In the genomic region with DNA sequence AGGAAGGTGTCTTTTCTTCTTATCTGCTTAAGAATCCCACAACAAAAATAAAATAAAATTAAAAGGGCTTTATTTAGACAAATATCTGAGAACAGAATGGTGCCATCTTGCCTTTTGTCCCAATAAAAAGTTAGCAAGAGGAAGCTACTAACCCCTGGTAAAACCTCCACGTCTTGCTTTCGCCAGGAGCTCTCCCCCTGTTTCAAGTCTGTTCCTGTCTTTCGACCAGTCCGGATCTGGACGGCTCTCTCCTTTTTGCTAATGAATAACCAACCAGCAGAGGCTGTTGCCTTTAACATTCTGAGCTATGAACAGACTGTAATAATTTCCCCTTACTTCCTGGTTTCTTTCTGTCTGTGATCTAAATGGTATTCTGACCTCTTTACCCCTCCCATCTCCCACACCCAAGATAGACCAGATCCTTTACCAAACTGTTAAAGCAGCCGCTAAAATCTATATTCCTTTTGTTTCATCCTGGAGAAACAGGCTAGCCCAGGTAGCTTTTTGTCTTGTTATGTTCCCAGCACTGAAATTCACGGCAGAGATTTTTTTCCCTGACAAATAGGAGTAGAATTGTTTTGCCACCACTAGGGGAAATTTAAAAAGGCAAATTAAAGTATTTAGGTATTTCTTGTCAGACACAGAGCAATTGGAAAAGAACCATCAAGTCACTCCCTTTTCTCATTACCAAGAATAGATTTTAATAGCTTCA, we compare ENCODE assay signal across 8 cellular contexts. TPM values are rescaled to one million over a fixed set of nuclear protein-coding genes. Genes with fewer than 3 reads are reported as not detected.
A peak's percentile ranks its signal among the peaks of the same experiment; 100 is the strongest.
DNase-seq lines count a peak whose midpoint lies in the region; ATAC-seq and TF ChIP-seq lines count a peak whose summit lies in the region.

A gene with protein sequence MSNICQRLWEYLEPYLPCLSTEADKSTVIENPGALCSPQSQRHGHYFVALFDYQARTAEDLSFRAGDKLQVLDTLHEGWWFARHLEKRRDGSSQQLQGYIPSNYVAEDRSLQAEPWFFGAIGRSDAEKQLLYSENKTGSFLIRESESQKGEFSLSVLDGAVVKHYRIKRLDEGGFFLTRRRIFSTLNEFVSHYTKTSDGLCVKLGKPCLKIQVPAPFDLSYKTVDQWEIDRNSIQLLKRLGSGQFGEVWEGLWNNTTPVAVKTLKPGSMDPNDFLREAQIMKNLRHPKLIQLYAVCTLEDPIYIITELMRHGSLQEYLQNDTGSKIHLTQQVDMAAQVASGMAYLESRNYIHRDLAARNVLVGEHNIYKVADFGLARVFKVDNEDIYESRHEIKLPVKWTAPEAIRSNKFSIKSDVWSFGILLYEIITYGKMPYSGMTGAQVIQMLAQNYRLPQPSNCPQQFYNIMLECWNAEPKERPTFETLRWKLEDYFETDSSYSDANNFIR (minus strand): TSS at position 320 of the 712 bp plus-strand sequence. CDS start 580 bp downstream, outside the sequence.

- H3K4me3 ChIP-seq in Panc1 (ENCODE audit: low read depth in 2 of 2, low read length in 2 of 2): peak within 1 kb of the TSS; percentile 24 to 71
- H3K4me3 ChIP-seq in spleen: peak within 1 kb of the TSS in 5 of 8 donors; percentile 15 to 53 (median 28)
- H3K4me3 ChIP-seq in thyroid gland (replicated peaks in 1 of 3): no peak within 1 kb of the TSS

- intact Hi-C loops in Panc1 (cut with micrococcal nuclease; ENCODE audit: unreplicated experiment): no loop called here
- intact Hi-C loops in spleen (cut with DNase I; ENCODE audit: low total_unique reads): no loop called here
- intact Hi-C loops in thyroid gland (cut with DNase I): no loop called here

- in situ Hi-C loops in Panc1 (cut with HindIII; ENCODE audit: low pct_unique_long_range_greater_than_20kb, low sequenced_read_pairs): no loop called here
- in situ Hi-C loops in GM13977 (cut with MboI; ENCODE audit: low pct_unique_long_range_greater_than_20kb, low sequenced_read_pairs, unreplicated experiment): no loop called here

- TF ChIP-seq CTCF in Panc1 (IDR thresholded peaks at IDR 0.05) (peak; percentile 37; the same call in 1 of the 2 replicates), spleen (IDR thresholded peaks at IDR 0.05 in 8 of 11, conservative IDR thresholded peaks at IDR 0.05 in 3 of 11) (peak in 1 of 11 experiments; percentile 14), GM13977 (IDR thresholded peaks at IDR 0.05; ENCODE audit: extremely low read depth, insufficient read depth, missing control alignments) (no peak), thyroid gland (IDR thresholded peaks at IDR 0.05) (peak in 2 of 6 experiments; percentile 21 to 25)

- H3K4me1 ChIP-seq in Panc1 (ENCODE audit: control insufficient read depth, insufficient read depth, low read length) (peaks cover 5% of the 10 kb centered on the region; the same call in 1 of the 2 replicates), spleen (no peaks in the 10 kb centered on the region), thyroid gland (peaks cover 8 to 10% of the 10 kb centered on the region in 2 donors)

- no peaks in the 10 kb centered on the region for H3K9me3 ChIP-seq in Panc1 (ENCODE audit: control insufficient read depth, insufficient read depth, low read depth, low read length)
- no peaks in the 10 kb centered on the region for H3K9me3 ChIP-seq in spleen
- no peaks in the 10 kb centered on the region for H3K9me3 ChIP-seq in thyroid gland

- POLR2A ChIA-PET in Panc1 (lab: Charles Lee): interaction anchor here (0.7 to 1.1 kb wide), 2 partner anchors 16 to 40 kb away, joined by 3 to 4 read pairs; a partner anchor contains a TSS

- no TSS peak for BruUV-seq in Panc1 (replicated peaks; lab: Mats Ljungman, UMichigan)

- CTCF ChIA-PET in Panc1 (lab: Charles Lee): interaction anchor here (0.7 to 1.4 kb wide), 5 partner anchors 36 to 50 kb away, joined by 3 to 7 read pairs (median 5); a partner anchor contains a TSS

- H3K27ac ChIP-seq in Panc1 (ENCODE audit: low read length): peak within 1 kb of the TSS; percentile 49
- H3K27ac ChIP-seq in spleen: peak within 1 kb of the TSS in 6 of 8 donors; percentile 35 to 74 (median 58)
- H3K27ac ChIP-seq in thyroid gland: peak within 1 kb of the TSS in 1 of 3 donors; percentile 5

- 63 to 84% (median 71%) methylated on average over 7 of the region's 7 CpGs for WGBS in spleen, 5 donors
- WGBS in thyroid gland, 2 donors: 60 to 80% methylated on average over 7 of the region's 7 CpGs

- DNase-seq in Panc1 (ENCODE audit: low read depth, low spot score): no peak
- DNase-seq in glomerular visceral epithelial cell (ENCODE audit: extremely low spot score): peak; percentile 90
- DNase-seq in spleen: no peak
- DNase-seq in erythroblast (lab: John Stamatoyannopoulos, UW): no peak
- no peak for DNase-seq in GM13977 (ENCODE audit: low spot score)
- no peak for DNase-seq in thyroid gland
- DNase-seq in globus pallidus (ENCODE audit: low spot score): no peak

- ATAC-seq in GM21619 (IDR thresholded peaks at IDR 0.05; ENCODE audit: unreplicated experiment) (peak; percentile 54), Panc1 (peak; percentile 79)

- no peak for TF ChIP-seq POLR2A in spleen (IDR thresholded peaks at IDR 0.05)
- TF ChIP-seq POLR2A in erythroblast (IDR thresholded peaks at IDR 0.05; ENCODE audit: low read length): no peak
- TF ChIP-seq POLR2A in thyroid gland (IDR thresholded peaks at IDR 0.05): no peak

- peaks cover 3% of the 10 kb centered on the region; the same call in 1 of the 2 replicates for H3K27me3 ChIP-seq in Panc1 (ENCODE audit: control insufficient read depth, insufficient read depth, low read length)
- H3K27me3 ChIP-seq in spleen (replicated peaks in 1 of 7): no peaks in the 10 kb centered on the region
- H3K27me3 ChIP-seq in thyroid gland: no peaks in the 10 kb centered on the region

- no peaks in the 10 kb centered on the region for H3K36me3 ChIP-seq in Panc1 (ENCODE audit: control insufficient read depth, insufficient read depth, low read length)
- no peaks in the 10 kb centered on the region for H3K36me3 ChIP-seq in spleen
- H3K36me3 ChIP-seq in thyroid gland: no peaks in the 10 kb centered on the region

RNA-seq across cellular contexts. Expression of the gene that starts here (rescaled TPM):
- total RNA-seq in Panc1 (2021; ENCODE audit: unreplicated experiment): 2.5 TPM
- 0.16 TPM for polyA plus RNA-seq in Panc1 (2012; ENCODE audit: insufficient read length)
- 1 to 10 TPM in 4 of 7 donors, under 1 TPM in 3; 0.54 to 2.8 (median 1.1) TPM for total RNA-seq in spleen
- polyA plus RNA-seq in spleen: under 1 TPM; 0.20 to 0.26 (median 0.20) TPM
- 1 to 10 TPM; 1.2 to 3.5 (median 2.4) TPM for total RNA-seq in thyroid gland

Comparison
In these comparisons a context has a peak if more than half of its experiments do, and no peak if none do; other contexts are left out.
1. H3K4me3 ChIP-seq: peak in Panc1 (2 of 2) and spleen (5 of 8); none in thyroid gland (0 of 3).